ENCODE assay signal across 28 cellular contexts in the genomic region with DNA sequence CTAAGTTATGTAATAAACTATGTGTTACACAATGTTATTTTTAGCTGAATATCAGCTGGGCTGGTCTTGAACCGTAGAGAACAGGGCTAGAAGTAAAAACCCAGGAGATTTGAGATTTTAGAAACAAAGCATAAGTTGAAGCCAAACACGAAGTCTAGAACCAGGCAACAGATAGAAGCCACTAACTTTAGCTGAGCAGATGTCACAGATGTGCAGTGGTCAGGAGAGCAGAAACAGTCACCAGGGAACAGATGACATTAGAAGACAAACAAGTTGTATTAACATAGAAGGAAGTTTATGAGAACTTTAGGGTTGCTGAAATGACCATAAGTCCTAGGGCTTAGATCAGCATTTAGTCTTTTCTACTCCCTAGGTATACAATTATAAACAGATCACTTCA.
"Had no signal": no experiment of that assay in that cellular context is flagged by ENCODE, and none has a peak within 500 bp of the region (broad histone marks: within the 10 kb centered on the region; RNA-seq: fewer than 3 reads in every experiment).

No MANE protein-coding gene starts in this region.

- ATAC-seq: activated CD4-positive, alpha-beta T cell treated with anti-CD3 and anti-CD28 coated beads for 36 hours; activated CD8-positive, alpha-beta memory T cell treated with anti-CD3 and anti-CD28 coated beads, Interleukin-2, amount 10 ng/mL, durations not matched to agents 7 days and 5 days; activated CD8-positive, alpha-beta T cell treated with anti-CD3 and anti-CD28 coated beads, Interleukin-2, amount 10 ng/mL, durations not matched to agents 7 days and 5 days; activated naive CD8-positive, alpha-beta T cell treated with anti-CD3 and anti-CD28 coated beads, Interleukin-2, amount 50 U/mL, for 24 hours; body of pancreas; effector memory CD8-positive, alpha-beta T cell; T-helper 17 cell had no signal

- H3K9me3 ChIP-seq: adrenal gland, body of pancreas had no signal

- H3K27ac ChIP-seq: adrenal gland, body of pancreas, epithelial cell of prostate, esophagus squamous epithelium had no signal

- H3K36me3 ChIP-seq: adrenal gland, esophagus squamous epithelium had no signal

- DNase-seq: activated CD4-positive, alpha-beta memory T cell treated with anti-CD3 and anti-CD28 coated beads for 36 hours; activated CD4-positive, alpha-beta T cell treated with anti-CD3 and anti-CD28 coated beads for 36 hours; activated CD4-positive, alpha-beta T cell treated with anti-CD3 and anti-CD28 coated beads, Interleukin-2, amount 10 ng/mL, durations not matched to agents 24 days and 14 days; activated CD4-positive, CD25-positive, alpha-beta regulatory T cell; activated CD4-positive, CD25-positive, alpha-beta regulatory T cell treated with anti-CD3 and anti-CD28 coated beads, Interleukin-2, amount 50 U/mL, for 72 hours; activated CD8-positive, alpha-beta memory T cell treated with anti-CD3 and anti-CD28 coated beads, Interleukin-2, amount 10 ng/mL, durations not matched to agents 7 days and 5 days; activated CD8-positive, alpha-beta memory T cell treated with anti-CD3 and anti-CD28 coated beads, Interleukin-2, amount 50 U/mL, for 4 hours; activated CD8-positive, alpha-beta T cell treated with anti-CD3 and anti-CD28 coated beads, Interleukin-2, amount 10 ng/mL, durations not matched to agents 7 days and 5 days; activated effector memory CD4-positive, alpha-beta T cell treated with anti-CD3 and anti-CD28 coated beads, Interleukin-2, amount 50 U/mL, for 16 hours; activated naive CD4-positive, alpha-beta T cell treated with anti-CD3 and anti-CD28 coated beads for 36 hours; activated naive CD8-positive, alpha-beta T cell treated with anti-CD3 and anti-CD28 coated beads for 36 hours; activated naive CD8-positive, alpha-beta T cell treated with anti-CD3 and anti-CD28 coated beads, Interleukin-2, amount 50 U/mL, for 24 hours; activated T-cell treated with anti-CD3 and anti-CD28 coated beads, Interleukin-2, amount 50 U/mL, for 1 hour; activated T-cell treated with anti-CD3 and anti-CD28 coated beads, Interleukin-2, amount 50 U/mL, for 48 hours; adrenal gland; amygdala; aorta; body of pancreas; caudate nucleus; cortex of kidney; dermis blood vessel endothelial cell; effector CD4-positive, alpha-beta T cell; effector memory CD8-positive, alpha-beta T cell; esophagus squamous epithelium; head of caudate nucleus; T-helper 17 cell; T1000 had no signal

- H3K4me3 ChIP-seq: adrenal gland, body of pancreas, esophagus squamous epithelium had no signal

- H3K4me1 ChIP-seq: adrenal gland, body of pancreas, esophagus squamous epithelium had no signal

- H3K27me3 ChIP-seq: adrenal gland, body of pancreas, esophagus squamous epithelium had no signal
